Comparison of ENCODE assay signal across 9 cellular contexts in the genomic region with DNA sequence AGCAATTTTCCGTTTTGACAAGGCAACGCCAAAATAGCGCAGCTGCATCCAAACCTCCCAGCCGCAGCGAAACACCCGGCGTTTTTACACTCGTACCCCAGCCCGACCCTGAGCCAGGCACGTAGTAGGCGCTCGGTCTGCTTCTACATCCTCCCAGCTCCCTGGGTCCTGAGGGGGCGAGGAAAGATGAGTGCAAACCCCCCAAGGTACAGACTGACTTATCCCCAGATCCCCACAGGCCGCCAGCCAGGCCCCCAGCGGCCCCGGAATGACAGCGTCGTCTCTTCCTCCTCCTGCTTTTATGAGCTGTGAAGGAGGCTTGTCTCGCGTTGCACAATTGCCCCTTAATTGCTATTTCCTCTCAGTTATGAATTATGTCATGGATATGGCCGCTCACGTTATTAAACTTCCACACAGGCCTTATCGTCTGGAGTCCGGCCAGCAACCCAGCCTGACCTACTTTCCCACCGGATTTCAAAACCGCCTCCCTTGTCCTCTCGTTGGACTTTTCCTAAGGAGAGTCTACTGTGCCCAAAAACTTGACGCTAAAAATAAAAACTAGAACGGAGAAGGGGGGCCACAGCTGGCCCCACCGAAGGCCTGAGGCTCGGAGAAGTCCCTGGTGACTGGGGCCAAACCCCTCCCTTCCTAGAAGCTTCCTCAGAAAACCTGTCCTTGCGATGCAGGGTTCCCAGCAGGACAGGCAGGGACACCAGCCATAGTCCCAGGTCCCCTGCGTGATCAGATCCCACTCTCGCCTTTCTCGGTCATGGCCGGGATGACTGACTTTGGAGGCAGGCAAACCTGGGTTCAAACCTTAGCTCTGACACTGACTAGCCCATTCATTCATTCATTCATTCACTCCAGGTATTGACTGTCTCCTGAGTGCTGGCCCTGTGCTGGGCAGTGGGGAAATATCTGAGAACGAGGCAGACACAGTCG.
DNase-seq lines count a peak whose midpoint lies in the region; ATAC-seq, FAIRE-seq and TF ChIP-seq lines count a peak whose summit lies in the region.
"Had no signal": no experiment of that assay in that cellular context is flagged by ENCODE, and none has a peak within 500 bp of the region (broad histone marks: within the 10 kb centered on the region; RNA-seq: fewer than 3 reads in every experiment).

No MANE protein-coding gene starts in this region.

- H3K9me3 ChIP-seq in pancreas, result no peaks in the 10 kb centered on the region

- 13 to 16% methylated on average over 38 of the region's 38 CpGs for WGBS in pancreas, 2 donors

- ATAC-seq in pancreas, result peak; percentile 79 to 88 (median 86)
- ATAC-seq in GM21390 (IDR thresholded peaks at IDR 0.05; ENCODE audit: unreplicated experiment), result no peak
- no peak for ATAC-seq in HG03097 (IDR thresholded peaks at IDR 0.05; ENCODE audit: low FRiP score, unreplicated experiment)

- no peak for FAIRE-seq in pancreas (lab: Jason Lieb, UNC)

- intact Hi-C loops in pancreas (cut with DNase I), result loop anchor here in 1 of 3 donors (10.0 kb wide), 1 partner anchor 75 kb away; no protein-coding TSS in a partner anchor

- DNase-seq in CD1c-positive myeloid dendritic cell (ENCODE audit: extremely low spot score), result peak; percentile 80
- DNase-seq in NCI-H226, result peak; percentile 98
- peak; percentile 46 for DNase-seq in epithelial cell of esophagus (ENCODE audit: low read depth)
- DNase-seq in pancreas, result peak; percentile 84 to 94 (median 92)
- DNase-seq in NCI-H82 treated with DMSO at 0.1 percent for 48 hours (lab: John Stamatoyannopoulos, UW; ENCODE audit: unreplicated experiment), result no peak
- DNase-seq in NCI-H82 (lab: John Stamatoyannopoulos, UW), result no peak
- DNase-seq: activated B cell treated with CpG ODN at 0.5 μM for 24 hours had no signal

- TF ChIP-seq CTCF in epithelial cell of esophagus (IDR thresholded peaks at IDR 0.05; ENCODE audit: insufficient read depth, low read depth, low read length, missing control alignments) (no peak), pancreas (IDR thresholded peaks at IDR 0.05) (no peak)

- H3K4me1 ChIP-seq in pancreas, result peaks cover 24 to 43% (median 26%) of the 10 kb centered on the region in 3 donors

- H3K27ac ChIP-seq in pancreas, result peak overlapping the region; percentile 65 to 86 (median 80)

- H3K4me3 ChIP-seq in epithelial cell of esophagus (ENCODE audit: low read length) (no peak overlapping the region), pancreas (peak overlapping the region in 1 of 4 donors; percentile 10)

- H3K36me3 ChIP-seq in pancreas, result no peaks in the 10 kb centered on the region

- H3K27me3 ChIP-seq in pancreas, result no peaks in the 10 kb centered on the region

Comparison
In these comparisons a context has a peak if more than half of its experiments do, and no peak if none do; other contexts are left out.
1. DNase-seq: peak in CD1c-positive myeloid dendritic cell (single experiment), NCI-H226 (single experiment), epithelial cell of esophagus (single experiment) and pancreas (6 of 6); none in NCI-H82 treated with DMSO at 0.1 percent for 48 hours (single experiment) and NCI-H82 (single experiment).
2. ATAC-seq: peak in pancreas (4 of 4); none in GM21390 (single experiment) and HG03097 (single experiment).